In genomic region chr19:53158119-53158656, GRCh38 we compare ENCODE assay signal across 8 cellular contexts. TPM values are rescaled to one million over a fixed set of nuclear protein-coding genes. Genes with fewer than 3 reads are reported as not detected.
DNase-seq lines count a peak whose midpoint lies in the region; ATAC-seq and TF ChIP-seq lines count a peak whose summit lies in the region.

No MANE protein-coding gene starts in this region.

- H3K9ac ChIP-seq in colonic mucosa (ENCODE audit: low read depth in 2 of 2, low read length in 2 of 2): peak overlapping the region; percentile 55 to 61

- DNase-seq in T1000 (lab: John Stamatoyannopoulos, UW): peak; percentile 18
- peak; percentile 52 for DNase-seq in colonic mucosa
- no peak for DNase-seq in left lobe of liver (ENCODE audit: low spot score)
- peak; percentile 38 to 42 for DNase-seq in stimulated activated CD4-positive, alpha-beta T cell treated with anti-CD3 and anti-CD28 coated beads, Interleukin-2, amount 100 ng/mL, for 24 hours
- DNase-seq in NCI-H510A (lab: John Stamatoyannopoulos, UW): no peak
- DNase-seq in NCI-H187 treated with DMSO at 0.1 percent for 48 hours (lab: John Stamatoyannopoulos, UW): no peak

- no peaks in the 10 kb centered on the region for H3K4me1 ChIP-seq in colonic mucosa

- TF ChIP-seq CTCF in colonic mucosa (IDR thresholded peaks at IDR 0.05): no peak

- H3K36me3 ChIP-seq in colonic mucosa: no peaks in the 10 kb centered on the region

- no peaks in the 10 kb centered on the region for H3K9me3 ChIP-seq in colonic mucosa

- peak overlapping the region; percentile 50 for H3K4me3 ChIP-seq in colonic mucosa

- intact Hi-C loops in colonic mucosa (cut with DNase I): no loop called here

- no peaks in the 10 kb centered on the region for H3K27me3 ChIP-seq in colonic mucosa

- ATAC-seq in GM18909 (IDR thresholded peaks at IDR 0.05; ENCODE audit: poor library complexity, unreplicated experiment): peak; percentile 24
- ATAC-seq in left lobe of liver: peak; percentile 35
- no peak for ATAC-seq in GM19463 (IDR thresholded peaks at IDR 0.05; ENCODE audit: unreplicated experiment)

- peak overlapping the region; percentile 8 for H3K27ac ChIP-seq in colonic mucosa

RNA-seq across cellular contexts. Expression of gene ZNF347, which starts 0.7 kb away (rescaled TPM):
- total RNA-seq in colonic mucosa (1 to 10 TPM; 6.2 to 7.6 TPM), left lobe of liver (1.5 TPM)

RNA-seq across cellular contexts. Expression of gene ZNF415, which starts 25.5 kb away (rescaled TPM):
- total RNA-seq in colonic mucosa (1 to 10 TPM; 2.0 to 4.9 TPM), left lobe of liver (0.83 TPM)

RNA-seq across cellular contexts. Expression of gene ZNF665, which starts 35.0 kb away (rescaled TPM):
- total RNA-seq in colonic mucosa (1 to 10 TPM; 1.6 to 2.2 TPM), left lobe of liver (0.28 TPM)

RNA-seq across cellular contexts. Expression of gene ZNF160, which starts 55.0 kb away (rescaled TPM):
- total RNA-seq in colonic mucosa (10 to 100 TPM; 15.5 to 20.9 TPM), left lobe of liver (8.8 TPM)

Comparison
In these comparisons a context has a peak if more than half of its experiments do, and no peak if none do; other contexts are left out.
1. DNase-seq: peak in T1000 (single experiment), colonic mucosa (single experiment) and stimulated activated CD4-positive, alpha-beta T cell treated with anti-CD3 and anti-CD28 coated beads, Interleukin-2, amount 100 ng/mL, for 24 hours (2 of 2); none in left lobe of liver (single experiment), NCI-H510A (single experiment) and NCI-H187 treated with DMSO at 0.1 percent for 48 hours (single experiment).